Comparison of ENCODE assay signal across 12 cellular contexts in genomic region chr2:235162070-235162469, GRCh38.
"Had no signal": no experiment of that assay in that cellular context is flagged by ENCODE, and none has a peak within 500 bp of the region (broad histone marks: within the 10 kb centered on the region; RNA-seq: fewer than 3 reads in every experiment).

No MANE protein-coding gene starts in this region.

- H3K36me3 ChIP-seq: gastroesophageal sphincter, pancreas, upper lobe of left lung had no signal

- ATAC-seq: gastroesophageal sphincter, pancreas had no signal

- H3K27ac ChIP-seq: gastroesophageal sphincter, pancreas, upper lobe of left lung had no signal

- H3K4me3 ChIP-seq: gastroesophageal sphincter, pancreas, upper lobe of left lung had no signal

- H3K27me3 ChIP-seq: pancreas, upper lobe of left lung had no signal

- DNase-seq: activated CD4-positive, alpha-beta memory T cell treated with anti-CD3 and anti-CD28 coated beads for 36 hours; activated CD4-positive, CD25-positive, alpha-beta regulatory T cell treated with anti-CD3 and anti-CD28 coated beads, Interleukin-2, amount 50 U/mL, for 72 hours; activated CD8-positive, alpha-beta memory T cell treated with anti-CD3 and anti-CD28 coated beads, Interleukin-2, amount 50 U/mL, for 4 hours; activated naive CD4-positive, alpha-beta T cell; cortex of kidney; effector CD8-positive, alpha-beta T cell; kidney; pancreas; stimulated activated CD4-positive, alpha-beta T cell treated with anti-CD3 and anti-CD28 coated beads, Interleukin-2, amount 100 ng/mL, for 48 hours; stimulated activated naive CD4-positive, alpha-beta T cell treated with Interleukin-2 at 50 U/mL for 16 hours; upper lobe of left lung had no signal

- H3K4me1 ChIP-seq: gastroesophageal sphincter, pancreas, upper lobe of left lung had no signal

- H3K9me3 ChIP-seq: pancreas, upper lobe of left lung had no signal
